Comparison of ENCODE assay signal across 16 cellular contexts in genomic region chr3:66001626-66002025, GRCh38. TPM values are rescaled to one million over a fixed set of nuclear protein-coding genes. Genes with fewer than 3 reads are reported as not detected.
A peak's percentile ranks its signal among the peaks of the same experiment; 100 is the strongest.
DNase-seq lines count a peak whose midpoint lies in the region; ATAC-seq and TF ChIP-seq lines count a peak whose summit lies in the region.
"Had no signal": no experiment of that assay in that cellular context is flagged by ENCODE, and none has a peak within 500 bp of the region (broad histone marks: within the 10 kb centered on the region; RNA-seq: fewer than 3 reads in every experiment).

No MANE protein-coding gene starts in this region.

- H3K36me3 ChIP-seq in left ventricle myocardium inferior (no peaks in the 10 kb centered on the region), liver (ENCODE audit: control insufficient read depth in 4 of 4, insufficient read depth in 3 of 4, low read depth in 1 of 4, low read length in 3 of 4) (no peaks in the 10 kb centered on the region)
- H3K36me3 ChIP-seq: BLaER1 treated with 17β-estradiol and CSF1 and Interleukin-3, amounts not matched to agents 10 nM and 100 nM had no signal

- peak overlapping the region; percentile 63 for H3K27ac ChIP-seq in left ventricle myocardium inferior (replicated peaks)
- H3K27ac ChIP-seq in VCaP = peak overlapping the region; percentile 45
- peak overlapping the region; percentile 13 to 40 for H3K27ac ChIP-seq in liver (ENCODE audit: low read depth in 1 of 2, low read length in 2 of 2)
- H3K27ac ChIP-seq: BLaER1 treated with 17β-estradiol and CSF1 and Interleukin-3, amounts not matched to agents 10 nM and 100 nM had no signal

- no peak overlapping the region for H3K9ac ChIP-seq in liver (ENCODE audit: low read depth in 1 of 2, low read length in 2 of 2)
- H3K9ac ChIP-seq: BLaER1 treated with 17β-estradiol and CSF1 and Interleukin-3, amounts not matched to agents 10 nM and 100 nM had no signal

- in situ Hi-C loops in GM13976 (cut with MboI; ENCODE audit: low sequenced_read_pairs, unreplicated experiment) = no loop called here

- H3K4me1 ChIP-seq in left ventricle myocardium inferior (peaks cover 72% of the 10 kb centered on the region), liver (ENCODE audit: control insufficient read depth in 4 of 4, insufficient read depth in 4 of 4, low read length in 3 of 4) (peaks cover 13 to 33% (median 19%) of the 10 kb centered on the region in 4 donors)

- 88% methylated on average over 3 of the region's 3 CpGs for WGBS in liver

- intact Hi-C loops in left ventricle myocardium inferior (cut with micrococcal nuclease) (no loop called here), Right ventricle myocardium superior (cut with DNase I) (no loop called here)

- DNase-seq in left ventricle myocardium inferior (no peak), Right ventricle myocardium superior (no peak), midbrain (lab: John Stamatoyannopoulos, UW) (no peak), GM13976 (ENCODE audit: low spot score) (no peak)
- DNase-seq: CD8-positive, alpha-beta T cell; DMS53; KG1; NCI-H1417 treated with DMSO at 0.1 percent for 48 hours; NCI-H187 treated with DMSO at 0.1 percent for 48 hours; NCI-H345; NCI-H524 treated with DMSO at 0.1 percent for 48 hours had no signal

- H3K4me3 ChIP-seq in left ventricle myocardium inferior (no peak overlapping the region), liver (ENCODE audit: low read depth in 1 of 3, low read length in 3 of 3) (no peak overlapping the region)
- H3K4me3 ChIP-seq: BLaER1 treated with 17β-estradiol and CSF1 and Interleukin-3, amounts not matched to agents 10 nM and 100 nM had no signal

- no peaks in the 10 kb centered on the region for H3K27me3 ChIP-seq in left ventricle myocardium inferior (ENCODE audit: low read depth)
- no peaks in the 10 kb centered on the region for H3K27me3 ChIP-seq in liver (ENCODE audit: control insufficient read depth in 4 of 4, insufficient read depth in 4 of 4, low read length in 3 of 4)
- H3K27me3 ChIP-seq: BLaER1 treated with 17β-estradiol and CSF1 and Interleukin-3, amounts not matched to agents 10 nM and 100 nM had no signal

- TF ChIP-seq RAD21 in liver (IDR thresholded peaks at IDR 0.05) = no peak

- no peak for TF ChIP-seq CTCF in left ventricle myocardium inferior (IDR thresholded peaks at IDR 0.05; ENCODE audit: borderline replicate concordance)
- no peak for TF ChIP-seq CTCF in VCaP (conservative IDR thresholded peaks at IDR 0.05)
- TF ChIP-seq CTCF in liver (IDR thresholded peaks at IDR 0.05; ENCODE audit: low read depth, low read length, missing input control) = no peak
- TF ChIP-seq CTCF in GM13976 (IDR thresholded peaks at IDR 0.05; ENCODE audit: borderline replicate concordance, control extremely low read depth, extremely low read depth, insufficient read depth, missing control alignments) = no peak

- H3K9me3 ChIP-seq in left ventricle myocardium inferior (replicated peaks) = no peaks in the 10 kb centered on the region
- no peaks in the 10 kb centered on the region for H3K9me3 ChIP-seq in liver (ENCODE audit: control insufficient read depth in 4 of 4, low read length in 3 of 4)
- H3K9me3 ChIP-seq: BLaER1 treated with 17β-estradiol and CSF1 and Interleukin-3, amounts not matched to agents 10 nM and 100 nM had no signal

- no peak for ATAC-seq in Right ventricle myocardium superior (ENCODE audit: poor library complexity)
- no peak for ATAC-seq in HG03439 (IDR thresholded peaks at IDR 0.05; ENCODE audit: unreplicated experiment)
- ATAC-seq: CD8-positive, alpha-beta T cell; Right ventricle myocardium inferior had no signal

TF ChIP-seq in liver, 16 proteins besides CTCF, POLR2A, EP300 and RAD21:
- TF ChIP-seq TAF1 (conservative IDR thresholded peaks at IDR 0.05) (no peak), NR2F2 (IDR thresholded peaks at IDR 0.05) (no peak), RXRA (IDR thresholded peaks at IDR 0.05) (no peak), HNF4A (conservative IDR thresholded peaks at IDR 0.05) (no peak)
TF ChIP-seq in liver: peak in this region for 0.

RNA-seq across cellular contexts. Expression of gene MAGI1, which starts 37.1 kb away (rescaled TPM):
- 36.6 TPM for total RNA-seq in left ventricle myocardium inferior
- 34.1 TPM for total RNA-seq in Right ventricle myocardium superior
- 10 to 100 TPM; 18.1 to 68.8 TPM for total RNA-seq in liver
- 1 to 10 TPM; 9.6 to 9.9 TPM for polyA plus RNA-seq in liver
- total RNA-seq: CD8-positive, alpha-beta T cell had no signal
